In genomic region chr12:31267966-31268365, GRCh38 we compare ENCODE assay signal across 16 cellular contexts.
"Had no signal": no experiment of that assay in that cellular context is flagged by ENCODE, and none has a peak within 500 bp of the region (broad histone marks: within the 10 kb centered on the region; RNA-seq: fewer than 3 reads in every experiment).

No MANE protein-coding gene starts in this region.

- H3K36me3 ChIP-seq: neutrophil, suprapubic skin, thyroid gland had no signal

- ATAC-seq: mucosa of descending colon; naive thymus-derived CD8-positive, alpha-beta T cell; right cardiac atrium; stimulated activated naive CD8-positive, alpha-beta T cell treated with anti-CD3 and anti-CD28 coated beads, Interleukin-15, Interleukin-2, amounts not matched to agents 100 U/mL and 50 U/mL, for 24 hours had no signal

- H3K9me3 Mint-ChIP-seq: naive thymus-derived CD8-positive, alpha-beta T cell; type B pancreatic cell had no signal

- H3K27ac ChIP-seq: coronary artery, hepatocyte, neutrophil, suprapubic skin, thyroid gland had no signal

- H3K4me3 Mint-ChIP-seq: naive thymus-derived CD8-positive, alpha-beta T cell; type B pancreatic cell had no signal

- H3K9me3 ChIP-seq: mucosa of descending colon, neutrophil, suprapubic skin, thyroid gland had no signal

- H3K4me1 ChIP-seq: suprapubic skin, thyroid gland had no signal

- DNase-seq: effector CD4-positive, alpha-beta T cell; foreskin melanocyte; head of caudate nucleus; kidney glomerular epithelial cell; mucosa of descending colon; naive thymus-derived CD8-positive, alpha-beta T cell; right cardiac atrium; stimulated activated CD4-positive, alpha-beta T cell treated with anti-CD3 and anti-CD28 coated beads, Interleukin-2, amount 100 ng/mL, for 48 hours; stimulated activated naive CD8-positive, alpha-beta T cell treated with anti-CD3 and anti-CD28 coated beads, Interleukin-15, Interleukin-2, amounts not matched to agents 100 U/mL and 50 U/mL, for 24 hours; thyroid gland had no signal

- H3K4me3 ChIP-seq: coronary artery, hepatocyte, mucosa of descending colon, smooth muscle cell, suprapubic skin, thyroid gland had no signal

- H3K27me3 Mint-ChIP-seq: naive thymus-derived CD8-positive, alpha-beta T cell; type B pancreatic cell had no signal

- H3K27ac Mint-ChIP-seq: naive thymus-derived CD8-positive, alpha-beta T cell; type B pancreatic cell had no signal

- H3K27me3 ChIP-seq: hepatocyte, neutrophil, suprapubic skin, thyroid gland had no signal
